In genomic region chr17:36082482-36083024, GRCh38 we compare ENCODE assay signal across 9 cellular contexts. TPM values are rescaled to one million over a fixed set of nuclear protein-coding genes. Genes with fewer than 3 reads are reported as not detected.
DNase-seq lines count a peak whose midpoint lies in the region; ATAC-seq, FAIRE-seq and TF ChIP-seq lines count a peak whose summit lies in the region.
"Not testable (repeated sequence)": the region's sequence is repeated elsewhere in the genome, so short reads cannot be mapped to it uniquely, and the experiment has no call there.
"Had no signal": no experiment of that assay in that cellular context is flagged by ENCODE, and none has a peak within 500 bp of the region (broad histone marks: within the 10 kb centered on the region; RNA-seq: fewer than 3 reads in every experiment).

No MANE protein-coding gene starts in this region.

- ATAC-seq in GM19468 (IDR thresholded peaks at IDR 0.05; ENCODE audit: extremely low read depth, unreplicated experiment) (peak; percentile 12), HG03108 (IDR thresholded peaks at IDR 0.05; ENCODE audit: unreplicated experiment) (peak; percentile 50), GM12878 (peak; percentile 79)

- in situ Hi-C loops in GM12878 (cut with MboI), result not testable (repeated sequence)

- SMC1A ChIA-PET in GM12878 (lab: Charles Lee; ENCODE audit: uncharacterized antibody, unreplicated experiment), result interaction anchor here (0.6 to 2.8 kb wide), 9 partner anchors 9 to 207 kb away, joined by 3 to 19 read pairs (median 4); partner anchors contain the start of gene CCL4

- H3K4me2 ChIP-seq in GM12878 (ENCODE audit: control insufficient read depth, insufficient read depth), result peak overlapping the region; percentile 91

- peak; percentile 54 to 70; a peak in 3 of 4 replicates for TF ChIP-seq EP300 in GM12878 (IDR thresholded peaks at IDR 0.05; ENCODE audit: borderline replicate concordance in 1 of 2, control insufficient read depth in 1 of 2, low read depth in 2 of 2, low read length in 2 of 2)

- POLR2A ChIA-PET in activated CD4-positive, alpha-beta T cell treated with anti-CD3 and anti-CD28 coated beads, Interleukin-2, amount 10 ng/mL, durations not matched to agents 7 days and 5 days (lab: Charles Lee), result not testable (repeated sequence)
- POLR2A ChIA-PET in GM12878 (lab: Charles Lee), result interaction anchor here (1.1 to 1.8 kb wide), 2 partner anchors 10 to 36 kb away, joined by 3 to 8 read pairs; no protein-coding TSS in a partner anchor

- H3K4me3 Mint-ChIP-seq in activated CD4-positive, alpha-beta T cell treated with anti-CD3 and anti-CD28 coated beads, Interleukin-2, amount 10 ng/mL, durations not matched to agents 7 days and 5 days, result peak overlapping the region; percentile 34

- H3K27me3 ChIP-seq in GM12878 (replicated peaks in 1 of 2; ENCODE audit: control insufficient read depth in 2 of 2, insufficient read depth in 2 of 2, low read length in 1 of 2); muscle layer of duodenum (ENCODE audit: low read depth, low read length): not testable (repeated sequence)

- BruUV-seq in GM12878 (replicated peaks; lab: Mats Ljungman, UMichigan), result not testable (repeated sequence)

- peaks cover 11% of the 10 kb centered on the region for H3K27me3 Mint-ChIP-seq in activated CD4-positive, alpha-beta T cell treated with anti-CD3 and anti-CD28 coated beads, Interleukin-2, amount 10 ng/mL, durations not matched to agents 7 days and 5 days

- RAD21 ChIA-PET in GM12878 (lab: Charles Lee; ENCODE audit: unreplicated experiment), result interaction anchor here (0.6 to 3.4 kb wide), 9 partner anchors 8 to 113 kb away, joined by 3 to 29 read pairs (median 4); no protein-coding TSS in a partner anchor

- H3K36me3 ChIP-seq in GM12878 (ENCODE audit: control insufficient read depth in 2 of 2, insufficient read depth in 2 of 2, low read length in 1 of 2); muscle layer of duodenum (ENCODE audit: control insufficient read depth in 1 of 2, insufficient read depth in 2 of 2, low read length in 2 of 2): not testable (repeated sequence)

- H3K9me3 Mint-ChIP-seq in activated CD4-positive, alpha-beta T cell treated with anti-CD3 and anti-CD28 coated beads, Interleukin-2, amount 10 ng/mL, durations not matched to agents 7 days and 5 days, result not testable (repeated sequence)

- H3K4me1 ChIP-seq in GM12878 (ENCODE audit: control insufficient read depth, insufficient read depth, low read length), result peaks cover 31% of the 10 kb centered on the region
- not testable (repeated sequence) for H3K4me1 ChIP-seq in muscle layer of duodenum (ENCODE audit: control insufficient read depth in 1 of 2, insufficient read depth in 2 of 2, low read length in 2 of 2)

- H2AFZ ChIP-seq in GM12878 (ENCODE audit: control insufficient read depth, low read depth, low read length), result peak overlapping the region; percentile 55

- TF ChIP-seq POLR2A in GM12878 (IDR thresholded peaks at IDR 0.05; ENCODE audit: low read depth, low read length), result not testable (repeated sequence)

- H3K27ac Mint-ChIP-seq in activated CD4-positive, alpha-beta T cell treated with anti-CD3 and anti-CD28 coated beads, Interleukin-2, amount 10 ng/mL, durations not matched to agents 7 days and 5 days, result peak overlapping the region; percentile 86

- DNase-seq in GM12864 (ENCODE audit: low read depth) (peak; percentile 80), NCI-H1694 treated with DMSO at 0.1 percent for 48 hours (lab: John Stamatoyannopoulos, UW) (peak; percentile 6), GM12878 (ENCODE audit: low read depth, low spot score) (peak; percentile 78)
- DNase-seq in activated CD4-positive, alpha-beta T cell treated with anti-CD3 and anti-CD28 coated beads, Interleukin-2, amount 10 ng/mL, durations not matched to agents 7 days and 5 days, result peak; percentile 53
- peak; percentile 19 for DNase-seq in stimulated activated naive CD4-positive, alpha-beta T cell treated with Interleukin-2 at 50 U/mL for 16 hours (lab: John Stamatoyannopoulos, UW)

- CTCF ChIA-PET in activated CD4-positive, alpha-beta T cell treated with anti-CD3 and anti-CD28 coated beads, Interleukin-2, amount 10 ng/mL, durations not matched to agents 7 days and 5 days (lab: Charles Lee), result interaction anchor here (1.0 to 3.6 kb wide), 2 partner anchors 10 to 28 kb away, joined by 3 to 24 read pairs; no protein-coding TSS in a partner anchor
- CTCF ChIA-PET in GM12878 (lab: Yijun Ruan, JAX), result interaction anchor here (0.5 to 14.1 kb wide), 8 partner anchors 8 to 113 kb away, joined by 3 to 201 read pairs (median 4); partner anchors contain the start of gene CCL3

- not testable (repeated sequence) for H3K36me3 Mint-ChIP-seq in activated CD4-positive, alpha-beta T cell treated with anti-CD3 and anti-CD28 coated beads, Interleukin-2, amount 10 ng/mL, durations not matched to agents 7 days and 5 days (ENCODE audit: low read depth)

- H3K27ac ChIP-seq in GM12878 (ENCODE audit: control insufficient read depth, insufficient read depth) (peak overlapping the region; percentile 88), muscle layer of duodenum (ENCODE audit: low read length) (peak overlapping the region; percentile 45)

- intact Hi-C loops in GM12878 (cut with micrococcal nuclease; ENCODE audit: unreplicated experiment), result not testable (repeated sequence)

- not testable (repeated sequence) for H3K9me3 ChIP-seq in GM12878 (replicated peaks; ENCODE audit: control insufficient read depth, insufficient read depth, low read length); muscle layer of duodenum (ENCODE audit: control insufficient read depth in 1 of 2, low read length in 2 of 2)

- not testable (repeated sequence) for TF ChIP-seq CTCF in GM12864 (IDR thresholded peaks at IDR 0.05; ENCODE audit: low read depth, low read length, missing control alignments); GM12878 (IDR thresholded peaks at IDR 0.05 in 2 of 3, conservative IDR thresholded peaks at IDR 0.05 in 1 of 3; ENCODE audit: control insufficient read depth in 2 of 3, extremely low read depth in 1 of 3, insufficient read depth in 1 of 3, low read depth in 3 of 3, low read length in 3 of 3)

- H3K79me2 ChIP-seq in GM12878 (ENCODE audit: control insufficient read depth, insufficient read depth, low read length), result not testable (repeated sequence)

- FAIRE-seq in GM12878 (lab: Jason Lieb, UNC), result not testable (repeated sequence)

- H3K4me1 Mint-ChIP-seq in activated CD4-positive, alpha-beta T cell treated with anti-CD3 and anti-CD28 coated beads, Interleukin-2, amount 10 ng/mL, durations not matched to agents 7 days and 5 days, result peaks cover 34% of the 10 kb centered on the region

- 5% methylated on average over 6 of the region's 6 CpGs for WGBS in GM12878 (ENCODE audit: insufficient coverage, insufficient replicate concordance, low lambda C conversion rate, missing lambda C conversion rate)

- H3K9ac ChIP-seq in GM12878 (ENCODE audit: control insufficient read depth, insufficient read depth, low read length), result peak overlapping the region; percentile 62

- TF ChIP-seq RAD21 in GM12878 (IDR thresholded peaks at IDR 0.05; ENCODE audit: insufficient read depth, low read depth, low read length), result not testable (repeated sequence)

- not testable (repeated sequence) for H4K20me1 ChIP-seq in GM12878 (ENCODE audit: control insufficient read depth, insufficient read depth)

- peak overlapping the region; percentile 17; the same call in 1 of the 2 replicates for H3K4me3 ChIP-seq in GM12864 (ENCODE audit: low read depth, low read length)
- H3K4me3 ChIP-seq in GM12878, result peak overlapping the region; percentile 3; the same call in 1 of the 2 replicates
- H3K4me3 ChIP-seq in muscle layer of duodenum (ENCODE audit: low read depth in 1 of 2, low read length in 2 of 2), result not testable (repeated sequence)

RNA-seq across cellular contexts. Expression of gene CCL3, which starts 7.4 kb away (rescaled TPM):
- total RNA-seq in activated CD4-positive, alpha-beta T cell treated with anti-CD3 and anti-CD28 coated beads, Interleukin-2, amount 10 ng/mL, durations not matched to agents 7 days and 5 days, result 1 to 10 TPM; 3.7 to 4.1 TPM
- total RNA-seq in GM12878 (2013; cell fraction: nucleolus; rRNA removed), result 131 and 132 TPM in 2 replicates
- total RNA-seq in GM12878 (2014; rRNA removed) (262 and 269 TPM in 2 replicates), GM12878 (2014; rRNA removed; fragmentation: Illumina TruSeq; extraction: Trizol) (208 and 210 TPM in 2 replicates), GM12878 (2021) (189 and 197 TPM in 2 replicates)
- polyA plus RNA-seq in GM12878 (2011; ENCODE audit: low read depth), result 155 TPM
- polyA plus RNA-seq in GM12878 (2011; rRNA removed) (330 and 1,488 TPM in 2 replicates), GM12878 (2014; fragmentation: Illumina TruSeq; extraction: Trizol) (72.6 and 143 TPM in 2 replicates), GM12878 (2014; fragmentation: Nextera tagmentation; extraction: Ambion mirVana) (100 to 1,000 TPM; 240 to 318 TPM), GM12878 (2014; rRNA removed) (169 and 181 TPM in 2 replicates), GM12878 (2016; fragmentation: Nextera tagmentation; extraction: Ambion mirVana) (10 to 100 TPM; 96.5 to 99.9 TPM)
- 1,075 and 1,156 TPM in 2 replicates for polyA plus RNA-seq in GM12878 (2011; cell fraction: cytosol; rRNA removed)
- polyA plus RNA-seq in GM12878 (2011; cell fraction: nucleus; rRNA removed), result 866 and 1,038 TPM in 2 replicates
- polyA plus RNA-seq in GM12878 (2012), result 156 and 169 TPM in 2 replicates
- polyA minus RNA-seq in GM12878 (2011; rRNA and poly(A)+ RNA removed), result 415 and 439 TPM in 2 replicates
- polyA minus RNA-seq in GM12878 (2011; cell fraction: cytosol; rRNA and poly(A)+ RNA removed), result 515 and 603 TPM in 2 replicates
- 1,135 and 1,325 TPM in 2 replicates for polyA minus RNA-seq in GM12878 (2011; cell fraction: nucleus; rRNA and poly(A)+ RNA removed)
- total RNA-seq: NCI-H460 had no signal

RNA-seq across cellular contexts. Expression of gene CCL18, which starts 18.5 kb away (rescaled TPM):
- total RNA-seq in activated CD4-positive, alpha-beta T cell treated with anti-CD3 and anti-CD28 coated beads, Interleukin-2, amount 10 ng/mL, durations not matched to agents 7 days and 5 days, result not detected
- not detected in 2 replicates for total RNA-seq in GM12878 (2013; cell fraction: nucleolus; rRNA removed)
- total RNA-seq in GM12878 (2014; rRNA removed) (not detected in 2 replicates), GM12878 (2014; rRNA removed; fragmentation: Illumina TruSeq; extraction: Trizol) (not detected in 2 replicates), GM12878 (2021) (not detected in 2 replicates)
- not detected for polyA plus RNA-seq in GM12878 (2011; ENCODE audit: low read depth)
- polyA plus RNA-seq in GM12878 (2011; rRNA removed) (0.26 TPM in 1 of 2 replicates, not detected in the other), GM12878 (2014; fragmentation: Illumina TruSeq; extraction: Trizol) (not detected in 2 replicates), GM12878 (2014; fragmentation: Nextera tagmentation; extraction: Ambion mirVana) (not detected), GM12878 (2014; rRNA removed) (not detected in 2 replicates), GM12878 (2016; fragmentation: Nextera tagmentation; extraction: Ambion mirVana) (not detected)
- polyA plus RNA-seq in GM12878 (2011; cell fraction: cytosol; rRNA removed), result 0.27 TPM in 2 replicates
- not detected in 2 replicates for polyA plus RNA-seq in GM12878 (2011; cell fraction: nucleus; rRNA removed)
- polyA plus RNA-seq in GM12878 (2012), result not detected in 2 replicates
- 0.36 and 0.37 TPM in 2 replicates for polyA minus RNA-seq in GM12878 (2011; rRNA and poly(A)+ RNA removed)
- not detected in 2 replicates for polyA minus RNA-seq in GM12878 (2011; cell fraction: cytosol; rRNA and poly(A)+ RNA removed)
- polyA minus RNA-seq in GM12878 (2011; cell fraction: nucleus; rRNA and poly(A)+ RNA removed), result not detected in 2 replicates
- total RNA-seq: NCI-H460 had no signal

RNA-seq across cellular contexts. Expression of gene CCL4, which starts 21.1 kb away (rescaled TPM):
- 1 to 10 TPM; 2.8 to 3.9 TPM for total RNA-seq in activated CD4-positive, alpha-beta T cell treated with anti-CD3 and anti-CD28 coated beads, Interleukin-2, amount 10 ng/mL, durations not matched to agents 7 days and 5 days
- total RNA-seq in GM12878 (2013; cell fraction: nucleolus; rRNA removed), result 8.8 and 9.5 TPM in 2 replicates
- total RNA-seq in GM12878 (2014; rRNA removed) (77.8 and 78.7 TPM in 2 replicates), GM12878 (2014; rRNA removed; fragmentation: Illumina TruSeq; extraction: Trizol) (80.1 and 85.0 TPM in 2 replicates), GM12878 (2021) (50.8 and 54.8 TPM in 2 replicates)
- 32.1 TPM for polyA plus RNA-seq in GM12878 (2011; ENCODE audit: low read depth)
- polyA plus RNA-seq in GM12878 (2011; rRNA removed) (524 and 741 TPM in 2 replicates), GM12878 (2014; fragmentation: Illumina TruSeq; extraction: Trizol) (76.3 and 86.9 TPM in 2 replicates), GM12878 (2014; fragmentation: Nextera tagmentation; extraction: Ambion mirVana) (100 to 1,000 TPM; 357 to 425 TPM), GM12878 (2014; rRNA removed) (87.3 and 96.6 TPM in 2 replicates), GM12878 (2016; fragmentation: Nextera tagmentation; extraction: Ambion mirVana) (10 to 100 TPM; 18.7 to 20.5 TPM)
- polyA plus RNA-seq in GM12878 (2011; cell fraction: cytosol; rRNA removed), result 616 and 746 TPM in 2 replicates
- polyA plus RNA-seq in GM12878 (2011; cell fraction: nucleus; rRNA removed), result 311 and 571 TPM in 2 replicates
- 19.0 and 53.7 TPM in 2 replicates for polyA plus RNA-seq in GM12878 (2012)
- polyA minus RNA-seq in GM12878 (2011; rRNA and poly(A)+ RNA removed), result 445 and 610 TPM in 2 replicates
- polyA minus RNA-seq in GM12878 (2011; cell fraction: cytosol; rRNA and poly(A)+ RNA removed), result 254 and 292 TPM in 2 replicates
- polyA minus RNA-seq in GM12878 (2011; cell fraction: nucleus; rRNA and poly(A)+ RNA removed), result 194 and 212 TPM in 2 replicates
- total RNA-seq: NCI-H460 had no signal

Comparison
In these comparisons a context has a peak if more than half of its experiments do, and no peak if none do; other contexts are left out.
1. DNase-seq: peak in every context shown above with its lines; median percentile 80 in GM12864; 78 in GM12878; 53 in activated CD4-positive, alpha-beta T cell treated with anti-CD3 and anti-CD28 coated beads, Interleukin-2, amount 10 ng/mL, durations not matched to agents 7 days and 5 days; 19 in stimulated activated naive CD4-positive, alpha-beta T cell treated with Interleukin-2 at 50 U/mL for 16 hours; 6 in NCI-H1694 treated with DMSO at 0.1 percent for 48 hours.
2. ATAC-seq: peak in every context shown above with its lines; median percentile 79 in GM12878; 50 in HG03108; 12 in GM19468.
3. RNA of gene CCL3, which starts 7.4 kb away (total RNA-seq): 131 to 269 TPM in GM12878; 3.7 to 4.1 TPM in activated CD4-positive, alpha-beta T cell treated with anti-CD3 and anti-CD28 coated beads, Interleukin-2, amount 10 ng/mL, durations not matched to agents 7 days and 5 days; every median in the first group is over 10 times any median in the second.